In the genomic region with DNA sequence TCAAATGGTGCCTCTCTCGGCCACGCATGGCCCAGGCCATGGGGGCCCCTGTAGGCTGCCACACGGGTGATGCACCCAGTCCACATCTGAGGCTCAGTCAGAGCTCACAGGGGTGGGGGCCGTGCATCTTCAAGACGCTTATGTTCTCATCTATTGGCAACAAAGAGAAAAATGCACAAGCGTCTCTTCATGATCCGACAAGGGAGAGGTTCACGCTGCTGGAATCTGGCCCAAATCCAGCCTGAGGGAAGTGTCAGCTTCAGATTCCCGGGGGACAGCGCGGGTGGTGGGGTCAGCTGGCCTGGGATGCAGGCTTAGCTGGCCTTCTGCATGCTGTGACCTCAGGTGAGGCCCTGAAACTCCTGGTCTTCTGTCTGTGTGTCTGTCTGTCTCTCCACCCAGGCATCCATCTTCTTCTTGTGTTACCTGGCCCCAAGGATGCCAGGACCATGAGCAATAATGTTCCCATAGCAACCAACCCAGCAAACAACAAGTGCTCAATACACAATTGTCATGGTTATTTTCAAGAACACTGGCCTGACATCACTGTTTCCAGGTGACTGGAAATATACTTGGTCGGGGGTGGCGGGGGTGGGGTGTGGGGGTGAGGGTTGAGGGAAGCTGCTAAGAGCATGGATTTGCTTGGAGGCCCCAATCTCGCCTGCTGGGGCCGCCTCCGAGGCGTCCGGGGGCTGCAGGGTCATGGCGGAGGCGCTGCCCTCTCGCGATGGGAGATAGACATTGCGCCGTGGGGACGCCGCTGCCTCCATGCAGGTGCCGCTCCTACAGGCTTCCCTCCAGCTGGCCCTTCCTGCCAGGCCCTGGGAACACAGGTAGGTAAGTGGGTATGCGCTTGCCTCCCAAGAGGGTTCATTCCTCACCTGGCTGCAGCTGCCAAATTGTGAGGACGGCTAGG, we compare ENCODE assay signal across 11 cellular contexts. TPM values are rescaled to one million over a fixed set of nuclear protein-coding genes. Genes with fewer than 3 reads are reported as not detected.
DNase-seq lines count a peak whose midpoint lies in the region; ATAC-seq and TF ChIP-seq lines count a peak whose summit lies in the region.
"Had no signal": no experiment of that assay in that cellular context is flagged by ENCODE, and none has a peak within 500 bp of the region (broad histone marks: within the 10 kb centered on the region; RNA-seq: fewer than 3 reads in every experiment).

No MANE protein-coding gene starts in this region.

- peak; percentile 22 for DNase-seq in activated CD4-positive, alpha-beta T cell treated with anti-CD3 and anti-CD28 coated beads for 48 hours
- no peak for DNase-seq in activated CD4-positive, alpha-beta T cell treated with anti-CD3 and anti-CD28 coated beads, Interleukin-2, amount 50 U/mL, for 4 hours
- DNase-seq in M059J (ENCODE audit: low read depth) (peak; percentile 55), epithelial cell of prostate (ENCODE audit: low read depth, low spot score) (peak; percentile 51), retinal pigment epithelial cell (ENCODE audit: low read depth) (no peak), activated gamma-delta T cell treated with Interleukin-2 at 50 U/mL for 16 hours (no peak)
- DNase-seq: BE2C, NCI-H1092 had no signal

- no peak for ATAC-seq in HG03025 (IDR thresholded peaks at IDR 0.05; ENCODE audit: low FRiP score, unreplicated experiment)
- ATAC-seq in GM18867 (IDR thresholded peaks at IDR 0.05; ENCODE audit: unreplicated experiment): no peak
- ATAC-seq: stimulated activated effector memory CD8-positive, alpha-beta T cell treated with anti-CD3 and anti-CD28 coated beads, Interleukin-12 subunit alpha, Interleukin-12 subunit beta, amount 100 ng/mL, for 72 hours had no signal

- H3K27ac ChIP-seq in epithelial cell of prostate: no peak overlapping the region

- TF ChIP-seq CTCF in retinal pigment epithelial cell (conservative IDR thresholded peaks at IDR 0.05; ENCODE audit: low read depth, low read length): peak; percentile 33

- no peak overlapping the region for H3K4me3 ChIP-seq in retinal pigment epithelial cell (ENCODE audit: low read length)

RNA-seq across cellular contexts. Expression of a gene that starts 48.3 kb away (rescaled TPM):
- not detected in 2 replicates for total RNA-seq in M059J (2014; rRNA removed; shearing (Covaris generic))

Comparison
In these comparisons a context has a peak if more than half of its experiments do, and no peak if none do; other contexts are left out.
1. DNase-seq: peak in activated CD4-positive, alpha-beta T cell treated with anti-CD3 and anti-CD28 coated beads for 48 hours (single experiment), M059J (single experiment) and epithelial cell of prostate (single experiment); none in activated CD4-positive, alpha-beta T cell treated with anti-CD3 and anti-CD28 coated beads, Interleukin-2, amount 50 U/mL, for 4 hours (0 of 2), retinal pigment epithelial cell (single experiment) and activated gamma-delta T cell treated with Interleukin-2 at 50 U/mL for 16 hours (single experiment).